9 cellular contexts compared by ENCODE assay signal in genomic region chr1:220189750-220190347, GRCh38.
DNase-seq lines count a peak whose midpoint lies in the region; ATAC-seq and TF ChIP-seq lines count a peak whose summit lies in the region.
"Had no signal": no experiment of that assay in that cellular context is flagged by ENCODE, and none has a peak within 500 bp of the region (broad histone marks: within the 10 kb centered on the region; RNA-seq: fewer than 3 reads in every experiment).

No MANE protein-coding gene starts in this region.

- DNase-seq in natural killer cell (no peak), NCI-H1436 treated with DMSO at 0.1 percent for 48 hours (lab: John Stamatoyannopoulos, UW) (peak; percentile 2), amniotic stem cell (lab: John Stamatoyannopoulos, UW) (peak; percentile 21), lower lobe of right lung (no peak), COLO668 (lab: John Stamatoyannopoulos, UW; ENCODE audit: unreplicated experiment) (no peak)
- DNase-seq in natural killer cell treated with Interleukin-12 subunit alpha and Interleukin-12 subunit beta and Interleukin-15 and Interleukin-18, amount 100 ng/mL, for 72 hours (ENCODE audit: low spot score), result no peak
- DNase-seq in T-helper 2 cell treated with Interferon-gamma antibody and Interleukin-4, amounts not matched to agents 5 μg/mL and 100 μg/mL, for 36 hours (ENCODE audit: low spot score), result no peak

- H3K4me1 ChIP-seq in lower lobe of right lung, result no peaks in the 10 kb centered on the region

- no peaks in the 10 kb centered on the region for H3K9me3 ChIP-seq in lower lobe of right lung

- no peaks in the 10 kb centered on the region for H3K27me3 ChIP-seq in lower lobe of right lung (ENCODE audit: low read depth)

- H3K4me1 Mint-ChIP-seq in natural killer cell, result no peaks in the 10 kb centered on the region
- no peaks in the 10 kb centered on the region for H3K4me1 Mint-ChIP-seq in natural killer cell treated with Interleukin-12 subunit alpha and Interleukin-12 subunit beta and Interleukin-15 and Interleukin-18, amount 100 ng/mL, for 72 hours (ENCODE audit: low read depth in 2 of 2)
- H3K4me1 Mint-ChIP-seq in T-helper 2 cell treated with Interferon-gamma antibody and Interleukin-4, amounts not matched to agents 5 μg/mL and 100 μg/mL, for 36 hours (ENCODE audit: low read depth), result no peaks in the 10 kb centered on the region

- TF ChIP-seq CTCF in natural killer cell (IDR thresholded peaks at IDR 0.05), result peak; percentile 42
- TF ChIP-seq CTCF in lower lobe of right lung (IDR thresholded peaks at IDR 0.05), result peak; percentile 29

- ATAC-seq in natural killer cell (no peak), lower lobe of right lung (no peak), HG03571 (IDR thresholded peaks at IDR 0.05; ENCODE audit: unreplicated experiment) (no peak)
- ATAC-seq in natural killer cell treated with Interleukin-12 subunit alpha and Interleukin-12 subunit beta and Interleukin-15 and Interleukin-18, amount 100 ng/mL, for 72 hours, result no peak

- H3K36me3 Mint-ChIP-seq in natural killer cell, result peaks cover 18% of the 10 kb centered on the region
- H3K36me3 Mint-ChIP-seq in natural killer cell treated with Interleukin-12 subunit alpha and Interleukin-12 subunit beta and Interleukin-15 and Interleukin-18, amount 100 ng/mL, for 72 hours, result peaks cover 22% of the 10 kb centered on the region
- H3K36me3 Mint-ChIP-seq in T-helper 2 cell treated with Interferon-gamma antibody and Interleukin-4, amounts not matched to agents 5 μg/mL and 100 μg/mL, for 36 hours (ENCODE audit: low read depth), result peaks cover 39% of the 10 kb centered on the region

- no peaks in the 10 kb centered on the region for H3K9me3 Mint-ChIP-seq in natural killer cell
- no peaks in the 10 kb centered on the region for H3K9me3 Mint-ChIP-seq in natural killer cell treated with Interleukin-12 subunit alpha and Interleukin-12 subunit beta and Interleukin-15 and Interleukin-18, amount 100 ng/mL, for 72 hours
- no peaks in the 10 kb centered on the region for H3K9me3 Mint-ChIP-seq in T-helper 2 cell treated with Interferon-gamma antibody and Interleukin-4, amounts not matched to agents 5 μg/mL and 100 μg/mL, for 36 hours

- intact Hi-C loops in natural killer cell (cut with micrococcal nuclease), result no loop called here
- intact Hi-C loops in lower lobe of right lung (cut with DNase I), result no loop called here

- H3K27ac Mint-ChIP-seq in natural killer cell, result no peak overlapping the region
- H3K27ac Mint-ChIP-seq in natural killer cell treated with Interleukin-12 subunit alpha and Interleukin-12 subunit beta and Interleukin-15 and Interleukin-18, amount 100 ng/mL, for 72 hours, result no peak overlapping the region
- no peak overlapping the region for H3K27ac Mint-ChIP-seq in T-helper 2 cell treated with Interferon-gamma antibody and Interleukin-4, amounts not matched to agents 5 μg/mL and 100 μg/mL, for 36 hours
- H3K27ac Mint-ChIP-seq: activated naive CD8-positive, alpha-beta T cell had no signal

- H3K27me3 Mint-ChIP-seq in natural killer cell (ENCODE audit: low read depth in 2 of 2), result no peaks in the 10 kb centered on the region
- H3K27me3 Mint-ChIP-seq in natural killer cell treated with Interleukin-12 subunit alpha and Interleukin-12 subunit beta and Interleukin-15 and Interleukin-18, amount 100 ng/mL, for 72 hours, result no peaks in the 10 kb centered on the region
- no peaks in the 10 kb centered on the region for H3K27me3 Mint-ChIP-seq in T-helper 2 cell treated with Interferon-gamma antibody and Interleukin-4, amounts not matched to agents 5 μg/mL and 100 μg/mL, for 36 hours (ENCODE audit: low read depth)
- H3K27me3 Mint-ChIP-seq: activated naive CD8-positive, alpha-beta T cell had no signal

- peaks cover 87% of the 10 kb centered on the region for H3K36me3 ChIP-seq in lower lobe of right lung

- H3K4me3 Mint-ChIP-seq in natural killer cell, result no peak overlapping the region
- no peak overlapping the region for H3K4me3 Mint-ChIP-seq in natural killer cell treated with Interleukin-12 subunit alpha and Interleukin-12 subunit beta and Interleukin-15 and Interleukin-18, amount 100 ng/mL, for 72 hours
- no peak overlapping the region for H3K4me3 Mint-ChIP-seq in T-helper 2 cell treated with Interferon-gamma antibody and Interleukin-4, amounts not matched to agents 5 μg/mL and 100 μg/mL, for 36 hours
- H3K4me3 Mint-ChIP-seq: activated naive CD8-positive, alpha-beta T cell had no signal

- H3K4me3 ChIP-seq in lower lobe of right lung, result no peak overlapping the region

- H3K27ac ChIP-seq in lower lobe of right lung, result no peak overlapping the region

Comparison
In these comparisons a context has a peak if more than half of its experiments do, and no peak if none do; other contexts are left out.
1. DNase-seq: peak in NCI-H1436 treated with DMSO at 0.1 percent for 48 hours (single experiment) and amniotic stem cell (single experiment); none in natural killer cell (single experiment), natural killer cell treated with Interleukin-12 subunit alpha and Interleukin-12 subunit beta and Interleukin-15 and Interleukin-18, amount 100 ng/mL, for 72 hours (single experiment), lower lobe of right lung (single experiment), COLO668 (single experiment) and T-helper 2 cell treated with Interferon-gamma antibody and Interleukin-4, amounts not matched to agents 5 μg/mL and 100 μg/mL, for 36 hours (single experiment).